Comparison of ENCODE assay signal across 8 cellular contexts in the genomic region with DNA sequence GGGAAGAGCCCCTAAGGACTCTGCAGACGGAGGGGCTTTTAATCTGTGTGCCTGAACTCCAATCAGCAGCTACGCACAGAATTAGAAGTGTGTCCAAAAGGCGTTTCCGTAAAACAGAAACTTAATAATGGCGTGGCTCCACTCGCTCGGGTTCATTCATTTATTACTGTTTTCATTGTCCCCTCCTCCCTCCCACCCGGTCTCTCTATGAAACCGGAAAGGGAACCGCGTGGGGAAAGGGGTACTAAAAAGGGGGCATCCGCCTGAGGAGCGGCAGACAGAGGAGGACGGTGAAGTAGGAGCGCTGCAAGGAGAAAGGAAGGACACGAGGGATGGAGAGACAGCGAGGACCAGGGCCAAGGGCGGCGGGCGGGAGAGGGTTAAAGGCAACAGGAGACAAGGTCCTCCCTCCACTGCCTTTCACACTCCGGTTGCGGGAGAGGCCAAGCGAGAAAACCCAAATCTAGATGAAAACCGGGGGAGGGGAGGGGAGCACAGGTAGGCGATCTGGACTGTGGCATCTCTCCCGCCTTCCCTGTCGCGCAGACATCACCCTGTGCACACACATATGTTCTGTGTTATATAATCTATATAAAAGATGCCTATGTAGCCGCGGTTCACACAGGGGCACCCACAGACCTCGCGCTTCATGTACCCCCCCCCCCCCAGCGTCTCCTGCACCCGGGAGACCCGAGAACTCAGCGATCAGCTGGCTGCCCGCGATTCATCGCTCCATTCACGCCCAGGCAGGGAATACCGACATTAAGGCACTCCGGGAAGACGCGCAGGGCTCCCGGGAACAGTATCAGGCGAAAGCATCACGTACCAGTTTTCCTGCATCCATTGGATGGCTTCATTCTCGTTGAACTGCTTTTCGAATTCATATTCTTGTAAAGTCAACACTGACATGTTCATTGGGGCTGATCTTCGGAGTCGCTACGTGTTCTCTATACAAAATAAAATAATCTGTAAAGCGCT. TPM values are rescaled to one million over a fixed set of nuclear protein-coding genes. Genes with fewer than 3 reads are reported as not detected.
DNase-seq lines count a peak whose midpoint lies in the region; ATAC-seq and TF ChIP-seq lines count a peak whose summit lies in the region.

No MANE protein-coding gene starts in this region.

- H3K27me3 ChIP-seq in gastroesophageal sphincter (no peaks in the 10 kb centered on the region), transverse colon (no peaks in the 10 kb centered on the region)

- H3K9me3 ChIP-seq in gastroesophageal sphincter, result no peaks in the 10 kb centered on the region
- H3K9me3 ChIP-seq in transverse colon, result no peaks in the 10 kb centered on the region

- in situ Hi-C loops in transverse colon (cut with MboI; ENCODE audit: low pct_ligation_motif_present in 1 of 4, low pct_unique_long_range_greater_than_20kb in 1 of 4, low sequenced_read_pairs in 3 of 4), result no loop called here

- H3K36me3 ChIP-seq in gastroesophageal sphincter (no peaks in the 10 kb centered on the region), transverse colon (no peaks in the 10 kb centered on the region)

- WGBS in gastroesophageal sphincter (ENCODE audit: low coverage in 1 of 2), 2 donors, result 0% methylated on average over 24 to 25 of the region's 53 CpGs
- 0 to 1% methylated on average over 17 to 53 of the region's 53 CpGs for WGBS in transverse colon (ENCODE audit: low coverage in 1 of 2), 2 donors

- peak overlapping the region in 3 of 4 donors; percentile 87 to 91 (median 88) for H3K27ac ChIP-seq in gastroesophageal sphincter
- H3K27ac ChIP-seq in transverse colon, result peak overlapping the region; percentile 87 to 96 (median 92)

- H3K4me3 ChIP-seq in gastroesophageal sphincter (peak overlapping the region; percentile 71 to 92), transverse colon (peak overlapping the region; percentile 56 to 85 (median 76))

- intact Hi-C loops in Right ventricle myocardium superior (cut with DNase I), result no loop called here
- intact Hi-C loops in cardiac septum (cut with DNase I), result loop anchor here (5.0 to 10.0 kb wide), 2 partner anchors 145 to 317 kb away; no protein-coding TSS in a partner anchor
- intact Hi-C loops in transverse colon (cut with DNase I; ENCODE audit: low total_unique reads), result no loop called here

- no peak for TF ChIP-seq POLR2A in gastroesophageal sphincter (IDR thresholded peaks at IDR 0.05)
- TF ChIP-seq POLR2A in transverse colon (IDR thresholded peaks at IDR 0.05), result no peak

- DNase-seq in Right ventricle myocardium superior (peak; percentile 59), cardiac septum (ENCODE audit: low spot score) (no peak), HUDEP-2 (lab: John Stamatoyannopoulos, UW; ENCODE audit: unreplicated experiment in 76 of 76) (peak in 54 of 76 experiments; percentile 3 to 58 (median 28)), SHP77 treated with DMSO at 0.1 percent for 48 hours (lab: John Stamatoyannopoulos, UW) (peak; percentile 8), nucleus accumbens (lab: John Stamatoyannopoulos, UW) (peak; percentile 14 to 80 (median 56)), transverse colon (peak; percentile 56)
- DNase-seq in activated naive CD4-positive, alpha-beta T cell treated with anti-CD3 and anti-CD28 coated beads, Interleukin-2, amount 50 U/mL, for 16 hours, result peak; percentile 55

- TF ChIP-seq EP300 in gastroesophageal sphincter (IDR thresholded peaks at IDR 0.05) (no peak), transverse colon (IDR thresholded peaks at IDR 0.05; ENCODE audit: low read depth) (no peak)

- ATAC-seq in Right ventricle myocardium superior (ENCODE audit: poor library complexity) (peak; percentile 23), gastroesophageal sphincter (peak; percentile 7)

- H3K4me1 ChIP-seq in gastroesophageal sphincter (peaks cover 0 to 26% (median 4%) of the 10 kb centered on the region in 3 donors), transverse colon (peaks cover 0 to 34% (median 26%) of the 10 kb centered on the region in 4 donors)

- TF ChIP-seq CTCF in gastroesophageal sphincter (IDR thresholded peaks at IDR 0.05) (no peak), transverse colon (IDR thresholded peaks at IDR 0.05) (no peak)

RNA-seq across cellular contexts. Expression of gene ELOVL6, which starts 0.7 kb away (rescaled TPM):
- total RNA-seq in Right ventricle myocardium superior (2.1 TPM), cardiac septum (2.4 TPM), gastroesophageal sphincter (1 to 10 TPM; 2.7 to 6.0 (median 3.5) TPM), transverse colon (10 to 100 TPM in 3 of 4 donors, 1 to 10 TPM in 1; 3.4 to 25.9 (median 11.4) TPM)
